Comparison of ENCODE assay signal across 8 cellular contexts in genomic region chr1:181061891-181062777, GRCh38. TPM values are rescaled to one million over a fixed set of nuclear protein-coding genes. Genes with fewer than 3 reads are reported as not detected.
A peak's percentile ranks its signal among the peaks of the same experiment; 100 is the strongest.
DNase-seq lines count a peak whose midpoint lies in the region; ATAC-seq and TF ChIP-seq lines count a peak whose summit lies in the region.

No MANE protein-coding gene starts in this region.

- no peaks in the 10 kb centered on the region for H3K9me3 ChIP-seq in gastrocnemius medialis

- no peaks in the 10 kb centered on the region for H3K36me3 ChIP-seq in gastrocnemius medialis

- intact Hi-C loops in gastrocnemius medialis (cut with DNase I; ENCODE audit: low total_unique reads): loop anchor here (1.0 kb wide), 2 partner anchors 50 to 91 kb away; no protein-coding TSS in a partner anchor

- peak; percentile 34 to 52 for TF ChIP-seq POLR2A in gastrocnemius medialis (IDR thresholded peaks at IDR 0.05)

- H3K27me3 ChIP-seq in gastrocnemius medialis: no peaks in the 10 kb centered on the region
- H3K27me3 ChIP-seq in foreskin keratinocyte: no peaks in the 10 kb centered on the region

- peak; percentile 83 for ATAC-seq in GM21447 (IDR thresholded peaks at IDR 0.05; ENCODE audit: unreplicated experiment)
- ATAC-seq in HG03558 (IDR thresholded peaks at IDR 0.05; ENCODE audit: extremely low read depth, unreplicated experiment): peak; percentile 58
- ATAC-seq in gastrocnemius medialis: peak; percentile 64 to 74
- ATAC-seq in omental fat pad (ENCODE audit: low FRiP score): no peak
- ATAC-seq in foreskin keratinocyte: no peak

- TF ChIP-seq CTCF in GM13976 (IDR thresholded peaks at IDR 0.05; ENCODE audit: borderline replicate concordance, control extremely low read depth, extremely low read depth, insufficient read depth, missing control alignments) (no peak), gastrocnemius medialis (IDR thresholded peaks at IDR 0.05 in 4 of 5, conservative IDR thresholded peaks at IDR 0.05 in 1 of 5) (no peak), omental fat pad (IDR thresholded peaks at IDR 0.05) (no peak), foreskin keratinocyte (conservative IDR thresholded peaks at IDR 0.05) (no peak)

- peak overlapping the region; percentile 89 to 100 (median 94) for H3K27ac ChIP-seq in gastrocnemius medialis
- H3K27ac ChIP-seq in foreskin keratinocyte: no peak overlapping the region

- H3K4me3 ChIP-seq in gastrocnemius medialis: peak overlapping the region; percentile 37 to 47 (median 42)

- H3K4me1 ChIP-seq in gastrocnemius medialis (peaks cover 35 to 44% of the 10 kb centered on the region in 2 donors), foreskin keratinocyte (no peaks in the 10 kb centered on the region)

- in situ Hi-C loops in GM13976 (cut with MboI; ENCODE audit: low sequenced_read_pairs, unreplicated experiment): no loop called here
- in situ Hi-C loops in gastrocnemius medialis (cut with MboI; ENCODE audit: low sequenced_read_pairs in 4 of 4): no loop called here

- peak; percentile 77 for DNase-seq in GM13976 (ENCODE audit: low spot score)
- DNase-seq in activated effector memory CD4-positive, alpha-beta T cell treated with anti-CD3 and anti-CD28 coated beads, Interleukin-2, amount 50 U/mL, for 16 hours: peak; percentile 65
- peak; percentile 74 to 90 for DNase-seq in gastrocnemius medialis
- DNase-seq in NCI-H510A (lab: John Stamatoyannopoulos, UW): no peak
- no peak for DNase-seq in omental fat pad (ENCODE audit: low spot score)
- no peak for DNase-seq in foreskin keratinocyte

RNA-seq across cellular contexts. Expression of gene IER5, which starts 26.4 kb away (rescaled TPM):
- total RNA-seq in gastrocnemius medialis (10 to 100 TPM; 18.7 to 39.8 (median 26.1) TPM), omental fat pad (10 to 100 TPM in 2 of 4 donors, 1 to 10 TPM in 2; 6.7 to 45.4 (median 19.5) TPM), foreskin keratinocyte (39.4 and 46.5 TPM in 2 replicates)
- 36.5 and 39.7 TPM in 2 replicates for polyA plus RNA-seq in foreskin keratinocyte

RNA-seq across cellular contexts. Expression of gene MR1, which starts 28.4 kb away (rescaled TPM):
- total RNA-seq in gastrocnemius medialis (1 to 10 TPM; 1.6 to 3.5 (median 3.0) TPM), omental fat pad (10 to 100 TPM; 12.5 to 16.2 (median 13.1) TPM), foreskin keratinocyte (14.9 and 18.9 TPM in 2 replicates)
- 9.5 and 9.7 TPM in 2 replicates for polyA plus RNA-seq in foreskin keratinocyte

RNA-seq across cellular contexts. Expression of gene STX6, which starts 39.5 kb away (rescaled TPM):
- total RNA-seq in gastrocnemius medialis: 1 to 10 TPM; 5.1 to 9.3 (median 6.5) TPM
- total RNA-seq in omental fat pad: 10 to 100 TPM; 17.7 to 25.2 (median 24.1) TPM
- total RNA-seq in foreskin keratinocyte: 31.6 and 34.8 TPM in 2 replicates
- polyA plus RNA-seq in foreskin keratinocyte: 12.9 and 16.3 TPM in 2 replicates

Comparison
In these comparisons a context has a peak if more than half of its experiments do, and no peak if none do; other contexts are left out.
1. DNase-seq: peak in GM13976 (single experiment), activated effector memory CD4-positive, alpha-beta T cell treated with anti-CD3 and anti-CD28 coated beads, Interleukin-2, amount 50 U/mL, for 16 hours (single experiment) and gastrocnemius medialis (2 of 2); none in NCI-H510A (single experiment), omental fat pad (single experiment) and foreskin keratinocyte (0 of 2).
2. ATAC-seq: peak in GM21447 (single experiment), HG03558 (single experiment) and gastrocnemius medialis (2 of 2); none in omental fat pad (single experiment) and foreskin keratinocyte (single experiment).